ENCODE assay signal across 9 cellular contexts in the genomic region with DNA sequence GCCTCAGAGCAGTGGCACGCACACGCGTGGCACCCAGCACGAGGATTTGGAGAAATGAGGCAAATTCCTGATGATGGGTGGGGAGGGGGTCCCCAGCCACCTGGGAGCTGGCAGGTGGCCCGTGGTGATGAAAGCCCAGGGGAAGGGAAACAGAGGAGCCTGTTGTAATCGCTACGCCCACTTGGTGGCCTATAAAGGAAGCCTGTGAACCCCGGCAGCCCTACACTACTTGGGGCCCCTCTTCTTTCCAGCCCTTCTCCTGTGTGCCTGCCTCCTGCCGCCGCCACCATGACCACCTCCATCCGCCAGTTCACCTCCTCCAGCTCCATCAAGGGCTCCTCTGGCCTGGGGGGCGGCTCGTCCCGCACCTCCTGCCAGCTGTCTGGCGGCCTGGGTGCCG. TPM values are rescaled to one million over a fixed set of nuclear protein-coding genes. Genes with fewer than 3 reads are reported as not detected.
"Had no signal": no experiment of that assay in that cellular context is flagged by ENCODE, and none has a peak within 500 bp of the region (broad histone marks: within the 10 kb centered on the region; RNA-seq: fewer than 3 reads in every experiment).

No MANE protein-coding gene starts in this region.

RNA-seq across cellular contexts. Expression of gene EVPLL, which starts 49.1 kb away (rescaled TPM):
- total RNA-seq: temporal lobe, thoracic aorta, tibial nerve, uterus had no signal

RNA-seq across cellular contexts. Expression of gene LGALS9C, which starts 50.0 kb away (rescaled TPM):
- total RNA-seq: subcutaneous adipose tissue, temporal lobe, thoracic aorta, thyroid gland, tibial nerve, upper lobe of right lung, ureter, urinary bladder, uterus had no signal
